ENCODE assay signal across 8 cellular contexts in the genomic region with DNA sequence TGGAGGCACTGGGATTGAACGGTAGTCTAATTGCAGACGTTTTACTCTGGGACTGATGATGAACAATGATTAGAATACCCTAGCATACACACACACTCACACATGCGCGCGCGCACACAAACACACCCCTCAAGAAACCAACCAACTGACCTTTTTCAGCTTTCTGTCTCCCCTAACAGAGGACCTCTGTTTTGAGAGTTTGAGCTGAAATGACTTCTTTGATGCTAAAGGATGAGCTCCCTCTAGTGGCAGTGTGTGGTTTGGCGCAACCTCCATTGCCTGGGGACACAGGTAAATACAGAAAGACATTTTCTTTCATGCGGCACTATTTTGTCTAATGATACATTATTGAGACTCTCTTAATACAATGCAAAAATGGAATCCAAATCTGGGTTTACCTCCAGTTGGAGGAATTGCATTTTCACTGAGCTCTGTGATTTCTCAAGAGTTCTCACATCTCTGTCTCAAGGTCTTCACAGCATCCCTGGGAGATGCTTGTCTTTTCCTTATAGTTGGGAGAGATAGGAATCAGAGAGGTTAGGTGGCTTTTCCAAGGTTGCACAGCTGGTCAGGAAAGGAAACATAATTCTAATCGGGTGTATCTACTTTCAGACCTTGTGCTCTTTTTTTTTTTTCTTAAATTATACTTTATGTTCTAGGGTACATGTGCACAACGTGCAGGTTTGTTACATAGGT.
DNase-seq lines count a peak whose midpoint lies in the region; ATAC-seq lines count a peak whose summit lies in the region.

No MANE protein-coding gene starts in this region.

- DNase-seq in DMS153 treated with DMSO at 0.1 percent for 48 hours (lab: John Stamatoyannopoulos, UW; ENCODE audit: unreplicated experiment) (peak; percentile 77), Kasumi-1 (lab: John Stamatoyannopoulos, UW) (peak; percentile 75 to 79), SHP77 (lab: John Stamatoyannopoulos, UW) (peak; percentile 48 to 66), glomerular endothelial cell (ENCODE audit: extremely low read depth, low read depth, low spot score) (peak; percentile 7), putamen (ENCODE audit: low spot score) (peak; percentile 71)
- peak; percentile 84 for DNase-seq in activated effector memory CD4-positive, alpha-beta T cell treated with anti-CD3 and anti-CD28 coated beads, Interleukin-2, amount 50 U/mL, for 16 hours

- peak; percentile 68 for ATAC-seq in GM21515 (IDR thresholded peaks at IDR 0.05; ENCODE audit: unreplicated experiment)
- no peak for ATAC-seq in GM19452 (IDR thresholded peaks at IDR 0.05; ENCODE audit: unreplicated experiment)

Comparison
In these comparisons a context has a peak if more than half of its experiments do, and no peak if none do; other contexts are left out.
1. DNase-seq: peak in every context shown above with its lines; median percentile 84 in activated effector memory CD4-positive, alpha-beta T cell treated with anti-CD3 and anti-CD28 coated beads, Interleukin-2, amount 50 U/mL, for 16 hours; 77 in DMS153 treated with DMSO at 0.1 percent for 48 hours; 77 in Kasumi-1; 71 in putamen; 57 in SHP77; 7 in glomerular endothelial cell.